ENCODE assay signal across 18 cellular contexts in genomic region chr10:78895469-78895868, GRCh38.
"Had no signal": no experiment of that assay in that cellular context is flagged by ENCODE, and none has a peak within 500 bp of the region (broad histone marks: within the 10 kb centered on the region; RNA-seq: fewer than 3 reads in every experiment).

No MANE protein-coding gene starts in this region.

- DNase-seq: activated CD4-positive, alpha-beta T cell treated with anti-CD3 and anti-CD28 coated beads, Interleukin-2, amount 10 ng/mL, durations not matched to agents 24 days and 14 days; activated CD8-positive, alpha-beta T cell treated with anti-CD3 and anti-CD28 coated beads for 36 hours; activated gamma-delta T cell treated with Interleukin-2 at 50 U/mL for 16 hours; activated T-cell treated with anti-CD3 and anti-CD28 coated beads, Interleukin-2, amount 50 U/mL, for 72 hours; adrenal gland; effector memory CD4-positive, alpha-beta T cell; foreskin fibroblast; mammary epithelial cell; psoas muscle; trophoblast cell had no signal

- H3K4me1 ChIP-seq: adrenal gland had no signal

- H3K4me3 ChIP-seq: adrenal gland, hepatocyte, psoas muscle had no signal

- H3K79me2 ChIP-seq: hepatocyte had no signal

- H3K27me3 ChIP-seq: adrenal gland, hepatocyte had no signal

- ATAC-seq: activated CD8-positive, alpha-beta T cell treated with anti-CD3 and anti-CD28 coated beads for 36 hours; activated naive CD4-positive, alpha-beta T cell treated with anti-CD3 and anti-CD28 coated beads, Interleukin-2, amount 50 U/mL, for 72 hours; activated T-cell treated with anti-CD3 and anti-CD28 coated beads, Interleukin-2, amount 50 U/mL, for 72 hours; psoas muscle; right cardiac atrium had no signal

- H3K27me3 Mint-ChIP-seq: stimulated activated naive CD8-positive, alpha-beta T cell treated with anti-CD3 and anti-CD28 coated beads, Interleukin-15, Interleukin-2, amounts not matched to agents 100 ng/mL and 50 ng/mL, for 24 hours had no signal

- H3K27ac ChIP-seq: adrenal gland, hepatocyte, psoas muscle had no signal

- H2AFZ ChIP-seq: hepatocyte had no signal

- H3K36me3 ChIP-seq: adrenal gland had no signal

- H3K36me3 Mint-ChIP-seq: activated naive CD4-positive, alpha-beta T cell treated with anti-CD3 and anti-CD28 coated beads, Interleukin-2, amount 50 U/mL, for 72 hours had no signal

- FAIRE-seq: astrocyte, keratinocyte had no signal

- H3K4me2 ChIP-seq: hepatocyte had no signal

- H3K9me3 Mint-ChIP-seq: activated naive CD4-positive, alpha-beta T cell treated with anti-CD3 and anti-CD28 coated beads, Interleukin-2, amount 50 U/mL, for 72 hours; dendritic cell treated with granulocyte-macrophage colony-stimulating factor and Interleukin-4, amounts not matched to agents 40 ng/mL and 50 ng/mL, for 4 days; stimulated activated naive CD8-positive, alpha-beta T cell treated with anti-CD3 and anti-CD28 coated beads, Interleukin-15, Interleukin-2, amounts not matched to agents 100 ng/mL and 50 ng/mL, for 24 hours had no signal

- H3K27ac Mint-ChIP-seq: activated CD4-positive, alpha-beta T cell treated with anti-CD3 and anti-CD28 coated beads, Interleukin-2, amount 10 ng/mL, durations not matched to agents 24 days and 14 days; activated CD8-positive, alpha-beta T cell treated with anti-CD3 and anti-CD28 coated beads for 36 hours; activated T-cell treated with anti-CD3 and anti-CD28 coated beads, Interleukin-2, amount 50 U/mL, for 72 hours; dendritic cell treated with granulocyte-macrophage colony-stimulating factor and Interleukin-4, amounts not matched to agents 40 ng/mL and 50 ng/mL, for 4 days; stimulated activated naive CD8-positive, alpha-beta T cell treated with anti-CD3 and anti-CD28 coated beads, Interleukin-15, Interleukin-2, amounts not matched to agents 100 ng/mL and 50 ng/mL, for 24 hours had no signal

- H3K4me3 Mint-ChIP-seq: activated CD4-positive, alpha-beta T cell treated with anti-CD3 and anti-CD28 coated beads, Interleukin-2, amount 10 ng/mL, durations not matched to agents 24 days and 14 days; activated CD8-positive, alpha-beta T cell treated with anti-CD3 and anti-CD28 coated beads for 36 hours; activated T-cell treated with anti-CD3 and anti-CD28 coated beads, Interleukin-2, amount 50 U/mL, for 72 hours; dendritic cell treated with granulocyte-macrophage colony-stimulating factor and Interleukin-4, amounts not matched to agents 40 ng/mL and 50 ng/mL, for 4 days; neural crest cell; stimulated activated naive CD8-positive, alpha-beta T cell treated with anti-CD3 and anti-CD28 coated beads, Interleukin-15, Interleukin-2, amounts not matched to agents 100 ng/mL and 50 ng/mL, for 24 hours had no signal

- H3K9me3 ChIP-seq: adrenal gland, psoas muscle had no signal
